Comparison of ENCODE assay signal across 1 cellular context in genomic region chr4:128649161-128649560, GRCh38.
TF ChIP-seq lines count a peak whose summit lies in the region.

No MANE protein-coding gene starts in this region.

TF ChIP-seq in SK-N-SH, 30 proteins besides CTCF, POLR2A, EP300 and RAD21 (continued from another document):
- TF ChIP-seq POLR2AphosphoS5 (IDR thresholded peaks at IDR 0.05; ENCODE audit: low read depth, low read length) = no peak
- no peak for TF ChIP-seq GABPA (IDR thresholded peaks at IDR 0.05; ENCODE audit: low read depth)
- no peak for TF ChIP-seq CHD2 (IDR thresholded peaks at IDR 0.05; ENCODE audit: low read length, partially characterized antibody)
- no peak for TF ChIP-seq GATA2 (CRISPR knock-in tag; IDR thresholded peaks at IDR 0.05)
- TF ChIP-seq JUND (IDR thresholded peaks at IDR 0.05) = no peak
- TF ChIP-seq NFIC (IDR thresholded peaks at IDR 0.05; ENCODE audit: borderline replicate concordance) = no peak
- TF ChIP-seq ZBTB33 (IDR thresholded peaks at IDR 0.05; ENCODE audit: borderline replicate concordance, low read depth) = no peak
- no peak for TF ChIP-seq TEAD4 (IDR thresholded peaks at IDR 0.05; ENCODE audit: borderline replicate concordance, insufficient read depth)
